2 cellular contexts compared by ENCODE assay signal in the genomic region with DNA sequence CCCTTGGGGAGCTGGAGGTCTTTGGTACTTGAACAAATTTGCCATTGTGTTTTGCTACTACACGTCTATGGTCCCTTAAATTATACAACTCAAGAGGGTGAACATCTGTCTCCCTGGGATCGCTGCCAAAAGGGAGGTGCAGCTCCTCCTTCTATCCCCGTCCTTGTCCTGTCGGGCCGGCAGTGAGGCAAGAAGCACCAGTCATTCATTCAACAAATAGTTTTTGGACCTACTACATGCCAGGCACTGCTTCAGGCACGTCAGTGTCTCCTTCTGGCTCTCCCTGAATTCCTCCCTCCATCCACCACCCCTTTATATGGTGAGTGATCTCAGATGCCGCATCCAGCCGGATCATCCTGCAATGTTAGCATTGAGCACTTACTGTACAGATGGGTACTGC.
TF ChIP-seq lines count a peak whose summit lies in the region.

No MANE protein-coding gene starts in this region.

TF ChIP-seq in HEK293, 187 proteins besides CTCF, POLR2A, EP300 and RAD21:
- TF ChIP-seq, protein P1, sequence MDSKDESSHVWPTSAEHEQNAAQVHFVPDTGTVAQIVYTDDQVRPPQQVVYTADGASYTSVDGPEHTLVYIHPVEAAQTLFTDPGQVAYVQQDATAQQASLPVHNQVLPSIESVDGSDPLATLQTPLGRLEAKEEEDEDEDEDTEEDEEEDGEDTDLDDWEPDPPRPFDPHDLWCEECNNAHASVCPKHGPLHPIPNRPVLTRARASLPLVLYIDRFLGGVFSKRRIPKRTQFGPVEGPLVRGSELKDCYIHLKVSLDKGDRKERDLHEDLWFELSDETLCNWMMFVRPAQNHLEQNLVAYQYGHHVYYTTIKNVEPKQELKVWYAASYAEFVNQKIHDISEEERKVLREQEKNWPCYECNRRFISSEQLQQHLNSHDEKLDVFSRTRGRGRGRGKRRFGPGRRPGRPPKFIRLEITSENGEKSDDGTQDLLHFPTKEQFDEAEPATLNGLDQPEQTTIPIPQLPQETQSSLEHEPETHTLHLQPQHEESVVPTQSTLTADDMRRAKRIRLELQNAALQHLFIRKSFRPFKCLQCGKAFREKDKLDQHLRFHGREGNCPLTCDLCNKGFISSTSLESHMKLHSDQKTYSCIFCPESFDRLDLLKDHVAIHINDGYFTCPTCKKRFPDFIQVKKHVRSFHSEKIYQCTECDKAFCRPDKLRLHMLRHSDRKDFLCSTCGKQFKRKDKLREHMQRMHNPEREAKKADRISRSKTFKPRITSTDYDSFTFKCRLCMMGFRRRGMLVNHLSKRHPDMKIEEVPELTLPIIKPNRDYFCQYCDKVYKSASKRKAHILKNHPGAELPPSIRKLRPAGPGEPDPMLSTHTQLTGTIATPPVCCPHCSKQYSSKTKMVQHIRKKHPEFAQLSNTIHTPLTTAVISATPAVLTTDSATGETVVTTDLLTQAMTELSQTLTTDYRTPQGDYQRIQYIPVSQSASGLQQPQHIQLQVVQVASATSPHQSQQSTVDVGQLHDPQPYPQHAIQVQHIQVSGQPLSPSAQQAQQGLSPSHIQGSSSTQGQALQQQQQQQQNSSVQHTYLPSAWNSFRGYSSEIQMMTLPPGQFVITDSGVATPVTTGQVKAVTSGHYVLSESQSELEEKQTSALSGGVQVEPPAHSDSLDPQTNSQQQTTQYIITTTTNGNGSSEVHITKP (tag by site-specific recombination; IDR thresholded peaks at IDR 0.05) = peak; percentile 74
- TF ChIP-seq ZNF335 (tag by site-specific recombination; conservative IDR thresholded peaks at IDR 0.05) = peak; percentile 35; the same call in 1 of the 2 replicates
- TF ChIP-seq ZNF26 (tag by site-specific recombination; IDR thresholded peaks at IDR 0.05) = no peak
- TF ChIP-seq ZBTB48 (tag by site-specific recombination; IDR thresholded peaks at IDR 0.05) = peak; percentile 91

TF ChIP-seq in K562, 482 proteins besides CTCF, POLR2A, EP300 and RAD21:
- no peak for TF ChIP-seq ZNF707 (CRISPR knock-in tag; conservative IDR thresholded peaks at IDR 0.05)
- TF ChIP-seq NCOA4 (IDR thresholded peaks at IDR 0.05; ENCODE audit: partially characterized antibody) = no peak
- TF ChIP-seq EZH2 (IDR thresholded peaks at IDR 0.05; ENCODE audit: borderline replicate concordance, low read depth, low read length) = peak; percentile 93; the same call in 1 of the 2 replicates
- TF ChIP-seq RFX7 (CRISPR knock-in tag; IDR thresholded peaks at IDR 0.05) = no peak
- peak; percentile 76 for TF ChIP-seq NFIC (IDR thresholded peaks at IDR 0.05)
TF ChIP-seq in K562: peak in this region for 2.
